23 cellular contexts compared by ENCODE assay signal in the genomic region with DNA sequence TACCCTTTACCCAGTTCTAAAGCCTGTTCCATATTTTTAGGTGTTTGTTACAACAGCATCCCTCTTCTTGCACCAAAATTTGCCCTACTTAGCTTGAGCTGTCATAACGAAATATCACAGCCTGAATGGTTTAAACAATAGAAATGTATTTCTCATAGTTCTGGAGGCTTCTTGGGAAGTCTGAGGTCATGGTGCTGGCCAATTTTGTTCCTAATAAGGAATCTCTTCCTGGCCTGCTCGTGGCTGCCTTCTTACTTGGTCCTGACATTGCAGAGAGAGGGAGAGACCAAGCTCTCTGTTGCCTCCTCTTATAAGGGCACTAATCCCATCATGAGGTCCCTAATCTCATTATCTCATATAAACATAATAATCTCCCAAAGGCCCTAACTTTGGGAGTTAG.
"Had no signal": no experiment of that assay in that cellular context is flagged by ENCODE, and none has a peak within 500 bp of the region (broad histone marks: within the 10 kb centered on the region; RNA-seq: fewer than 3 reads in every experiment).

No MANE protein-coding gene starts in this region.

- H3K27me3 ChIP-seq: ascending aorta, body of pancreas had no signal

- ATAC-seq: body of pancreas, T-helper 17 cell had no signal

- H3K27ac Mint-ChIP-seq: activated CD4-positive, alpha-beta memory T cell treated with anti-CD3 and anti-CD28 coated beads for 36 hours; activated CD4-positive, alpha-beta T cell treated with anti-CD3 and anti-CD28 coated beads, Interleukin-2, amount 10 ng/mL, durations not matched to agents 7 days and 5 days; activated naive CD8-positive, alpha-beta T cell treated with anti-CD3 and anti-CD28 coated beads, Interleukin-2, amount 10 ng/mL, durations not matched to agents 7 days and 5 days; T-helper 17 cell had no signal

- H3K4me3 Mint-ChIP-seq: activated CD4-positive, alpha-beta memory T cell treated with anti-CD3 and anti-CD28 coated beads for 36 hours; activated CD4-positive, alpha-beta T cell treated with anti-CD3 and anti-CD28 coated beads, Interleukin-2, amount 10 ng/mL, durations not matched to agents 7 days and 5 days; activated naive CD8-positive, alpha-beta T cell treated with anti-CD3 and anti-CD28 coated beads, Interleukin-2, amount 10 ng/mL, durations not matched to agents 7 days and 5 days; central memory CD8-positive, alpha-beta T cell; T-helper 17 cell had no signal

- H3K36me3 Mint-ChIP-seq: activated CD4-positive, alpha-beta memory T cell treated with anti-CD3 and anti-CD28 coated beads for 36 hours; activated naive CD8-positive, alpha-beta T cell treated with anti-CD3 and anti-CD28 coated beads, Interleukin-2, amount 10 ng/mL, durations not matched to agents 7 days and 5 days had no signal

- DNase-seq: activated CD4-positive, alpha-beta memory T cell treated with anti-CD3 and anti-CD28 coated beads for 36 hours; activated CD4-positive, alpha-beta T cell treated with anti-CD3 and anti-CD28 coated beads, Interleukin-2, amount 10 ng/mL, durations not matched to agents 7 days and 5 days; activated CD4-positive, CD25-positive, alpha-beta regulatory T cell; activated CD8-positive, alpha-beta memory T cell treated with anti-CD3 and anti-CD28 coated beads for 24 hours; activated naive CD4-positive, alpha-beta T cell treated with anti-CD3 and anti-CD28 coated beads, Interleukin-2, amount 50 U/mL, for 16 hours; activated naive CD8-positive, alpha-beta T cell treated with anti-CD3 and anti-CD28 coated beads, Interleukin-2, amount 10 ng/mL, durations not matched to agents 7 days and 5 days; activated T-cell treated with anti-CD3 and anti-CD28 coated beads for 4 hours; amniotic stem cell; body of pancreas; Kasumi-1; KBM-7; NCI-H1048; NCI-H146; NCI-H187 treated with DMSO at 0.1 percent for 48 hours; NCI-H2081 treated with DMSO at 0.1 percent for 48 hours; NCI-H446; NCI-H524; NCI-H748 treated with DMSO at 0.1 percent for 48 hours; SIG-M5; T-helper 17 cell; T-helper 9 cell had no signal

- H3K36me3 ChIP-seq: ascending aorta had no signal

- H3K4me1 Mint-ChIP-seq: activated CD4-positive, alpha-beta T cell treated with anti-CD3 and anti-CD28 coated beads, Interleukin-2, amount 10 ng/mL, durations not matched to agents 7 days and 5 days; activated naive CD8-positive, alpha-beta T cell treated with anti-CD3 and anti-CD28 coated beads, Interleukin-2, amount 10 ng/mL, durations not matched to agents 7 days and 5 days; central memory CD8-positive, alpha-beta T cell; T-helper 17 cell had no signal

- H3K4me3 ChIP-seq: ascending aorta, body of pancreas had no signal

- H3K27me3 Mint-ChIP-seq: activated CD4-positive, alpha-beta memory T cell treated with anti-CD3 and anti-CD28 coated beads for 36 hours; activated CD4-positive, alpha-beta T cell treated with anti-CD3 and anti-CD28 coated beads, Interleukin-2, amount 10 ng/mL, durations not matched to agents 7 days and 5 days; activated naive CD8-positive, alpha-beta T cell treated with anti-CD3 and anti-CD28 coated beads, Interleukin-2, amount 10 ng/mL, durations not matched to agents 7 days and 5 days; central memory CD8-positive, alpha-beta T cell; T-helper 17 cell had no signal

- H3K9me3 ChIP-seq: ascending aorta had no signal
